In the genomic region with DNA sequence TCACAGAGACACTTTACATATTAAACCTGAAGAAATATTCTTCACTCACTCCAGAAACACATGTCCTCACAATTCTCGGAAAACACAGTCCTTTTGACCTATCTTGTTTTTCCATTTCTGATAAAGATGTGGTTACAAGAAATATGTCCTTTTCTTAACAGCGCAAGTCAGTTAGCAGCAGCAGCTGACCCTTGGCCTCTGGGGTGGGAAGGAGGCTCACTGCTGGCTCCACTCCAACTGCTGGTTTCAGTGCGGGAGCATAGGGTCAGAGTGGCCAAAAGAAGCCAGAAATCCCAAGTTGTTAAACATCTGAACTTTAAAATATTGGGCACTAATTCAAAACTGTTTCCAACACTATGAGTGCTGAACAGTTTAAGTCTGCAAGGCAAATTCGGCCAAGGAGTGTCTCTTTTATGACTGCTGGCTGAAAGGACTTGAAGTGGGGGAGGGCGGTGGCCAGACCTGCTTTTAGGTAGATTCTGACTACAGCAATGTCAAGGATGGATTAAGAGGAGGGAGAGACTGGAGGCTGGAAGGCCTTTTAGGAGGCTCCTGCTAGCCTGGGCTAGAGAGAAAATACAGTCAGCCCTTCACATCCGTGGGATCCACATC, we compare ENCODE assay signal across 15 cellular contexts. TPM values are rescaled to one million over a fixed set of nuclear protein-coding genes. Genes with fewer than 3 reads are reported as not detected.
A peak's percentile ranks its signal among the peaks of the same experiment; 100 is the strongest.
DNase-seq lines count a peak whose midpoint lies in the region; ATAC-seq, FAIRE-seq and TF ChIP-seq lines count a peak whose summit lies in the region.
"Had no signal": no experiment of that assay in that cellular context is flagged by ENCODE, and none has a peak within 500 bp of the region (broad histone marks: within the 10 kb centered on the region; RNA-seq: fewer than 3 reads in every experiment).

No MANE protein-coding gene starts in this region.

- peak overlapping the region; percentile 33 to 78 for H3K27ac Mint-ChIP-seq in effector memory CD8-positive, alpha-beta T cell

- H3K27me3 Mint-ChIP-seq in effector memory CD8-positive, alpha-beta T cell: no peaks in the 10 kb centered on the region

- H3K9me3 Mint-ChIP-seq in effector memory CD8-positive, alpha-beta T cell: no peaks in the 10 kb centered on the region
- H3K9me3 Mint-ChIP-seq: H9 had no signal

- H3K27me3 ChIP-seq in small intestine (ENCODE audit: control insufficient read depth in 2 of 2, insufficient read depth in 2 of 2, low read length in 2 of 2): no peaks in the 10 kb centered on the region
- H3K27me3 ChIP-seq: gastroesophageal sphincter had no signal

- H3K36me3 Mint-ChIP-seq in effector memory CD8-positive, alpha-beta T cell (ENCODE audit: insufficient read depth): no peaks in the 10 kb centered on the region

- 22 to 48% (median 40%) methylated on average over 6 of the region's 6 CpGs for WGBS in small intestine, 3 donors

- H3K36me3 ChIP-seq in small intestine (ENCODE audit: control insufficient read depth in 2 of 2, insufficient read depth in 2 of 2, low read length in 2 of 2): peaks cover 0 to 2% of the 10 kb centered on the region in 2 donors

- no peak for ATAC-seq in effector memory CD8-positive, alpha-beta T cell (replicated peaks)
- ATAC-seq: gastroesophageal sphincter; stimulated activated naive CD8-positive, alpha-beta T cell treated with anti-CD3 and anti-CD28 coated beads, Interleukin-15, Interleukin-2, amounts not matched to agents 100 U/mL and 50 U/mL, for 24 hours had no signal

- DNase-seq in OCI-M1 (lab: John Stamatoyannopoulos, UW): peak; percentile 96
- DNase-seq in effector memory CD8-positive, alpha-beta T cell: no peak
- DNase-seq in left kidney (ENCODE audit: low read depth, low spot score): peak; percentile 37
- peak; percentile 65 for DNase-seq in small intestine
- DNase-seq in GM13976 (ENCODE audit: low spot score): no peak
- DNase-seq in NOMO-1 treated with DMSO at 0.1 percent for 48 hours (lab: John Stamatoyannopoulos, UW; ENCODE audit: unreplicated experiment): no peak
- DNase-seq in NCI-H526 treated with DMSO at 0.1 percent for 48 hours (lab: John Stamatoyannopoulos, UW): no peak
- DNase-seq in activated CD8-positive, alpha-beta memory T cell treated with anti-CD3 and anti-CD28 coated beads, Interleukin-2, amount 50 U/mL, for 4 hours: no peak
- DNase-seq: H9; NCI-H510A treated with DMSO at 0.1 percent for 48 hours; stimulated activated CD4-positive, alpha-beta T cell treated with anti-CD3 and anti-CD28 coated beads, Interleukin-4, amount 100 ng/mL, for 4 hours; stimulated activated naive CD8-positive, alpha-beta T cell treated with anti-CD3 and anti-CD28 coated beads, Interleukin-15, Interleukin-2, amounts not matched to agents 100 U/mL and 50 U/mL, for 24 hours had no signal

- TF ChIP-seq CTCF in GM13976 (IDR thresholded peaks at IDR 0.05; ENCODE audit: borderline replicate concordance, control extremely low read depth, extremely low read depth, insufficient read depth, missing control alignments): no peak

- H3K4me3 Mint-ChIP-seq in effector memory CD8-positive, alpha-beta T cell: no peak overlapping the region
- H3K4me3 Mint-ChIP-seq: H9 had no signal

- FAIRE-seq in small intestine (lab: Jason Lieb, UNC): no peak
- FAIRE-seq: HTR-8/SVneo, TTC549 had no signal

- H3K27ac ChIP-seq in small intestine (ENCODE audit: low read depth in 1 of 2, low read length in 1 of 2): peak overlapping the region in 1 of 2 donors; percentile 59

- H3K9me3 ChIP-seq in small intestine (ENCODE audit: control insufficient read depth, low read depth): no peaks in the 10 kb centered on the region
- H3K9me3 ChIP-seq: gastroesophageal sphincter had no signal

- H3K4me1 Mint-ChIP-seq in effector memory CD8-positive, alpha-beta T cell (ENCODE audit: low read depth in 2 of 2): no peaks in the 10 kb centered on the region

- no peak overlapping the region for H3K4me3 ChIP-seq in small intestine (ENCODE audit: low read depth in 1 of 2, low read length in 2 of 2)
- H3K4me3 ChIP-seq: gastroesophageal sphincter had no signal

- in situ Hi-C loops in GM13976 (cut with MboI; ENCODE audit: low sequenced_read_pairs, unreplicated experiment): no loop called here

- H3K4me1 ChIP-seq in small intestine (ENCODE audit: control insufficient read depth in 2 of 2, insufficient read depth in 1 of 2, low read depth in 1 of 2, low read length in 1 of 2): peaks cover 4 to 5% of the 10 kb centered on the region in 2 donors

RNA-seq across cellular contexts. Expression of gene TMEM214, which starts 12.3 kb away (rescaled TPM):
- polyA plus RNA-seq in small intestine: 10 to 100 TPM; 27.5 to 50.4 (median 29.2) TPM

RNA-seq across cellular contexts. Expression of gene AGBL5, which starts 31.0 kb away (rescaled TPM):
- 10 to 100 TPM in 1 of 3 donors, 1 to 10 TPM in 2; 6.0 to 11.1 (median 6.5) TPM for polyA plus RNA-seq in small intestine

RNA-seq across cellular contexts. Expression of gene MAPRE3, which starts 50.0 kb away (rescaled TPM):
- polyA plus RNA-seq in small intestine: 10 to 100 TPM in 1 of 3 donors, 1 to 10 TPM in 2; 2.9 to 11.1 (median 3.0) TPM

RNA-seq across cellular contexts. Expression of gene OST4, which starts 51.0 kb away (rescaled TPM):
- polyA plus RNA-seq in small intestine: 100 to 1,000 TPM; 386 to 477 (median 407) TPM

RNA-seq across cellular contexts. Expression of gene EMILIN1, which starts 58.0 kb away (rescaled TPM):
- polyA plus RNA-seq in small intestine: 10 to 100 TPM in 1 of 3 donors, 1 to 10 TPM in 1, under 1 TPM in 1; 0.67 to 23.0 (median 3.8) TPM

Comparison
In these comparisons a context has a peak if more than half of its experiments do, and no peak if none do; other contexts are left out.
1. DNase-seq: peak in OCI-M1 (single experiment), left kidney (single experiment) and small intestine (single experiment); none in effector memory CD8-positive, alpha-beta T cell (0 of 3), GM13976 (single experiment), NOMO-1 treated with DMSO at 0.1 percent for 48 hours (single experiment), NCI-H526 treated with DMSO at 0.1 percent for 48 hours (single experiment) and activated CD8-positive, alpha-beta memory T cell treated with anti-CD3 and anti-CD28 coated beads, Interleukin-2, amount 50 U/mL, for 4 hours (single experiment).